9 cellular contexts compared by ENCODE assay signal in the genomic region with DNA sequence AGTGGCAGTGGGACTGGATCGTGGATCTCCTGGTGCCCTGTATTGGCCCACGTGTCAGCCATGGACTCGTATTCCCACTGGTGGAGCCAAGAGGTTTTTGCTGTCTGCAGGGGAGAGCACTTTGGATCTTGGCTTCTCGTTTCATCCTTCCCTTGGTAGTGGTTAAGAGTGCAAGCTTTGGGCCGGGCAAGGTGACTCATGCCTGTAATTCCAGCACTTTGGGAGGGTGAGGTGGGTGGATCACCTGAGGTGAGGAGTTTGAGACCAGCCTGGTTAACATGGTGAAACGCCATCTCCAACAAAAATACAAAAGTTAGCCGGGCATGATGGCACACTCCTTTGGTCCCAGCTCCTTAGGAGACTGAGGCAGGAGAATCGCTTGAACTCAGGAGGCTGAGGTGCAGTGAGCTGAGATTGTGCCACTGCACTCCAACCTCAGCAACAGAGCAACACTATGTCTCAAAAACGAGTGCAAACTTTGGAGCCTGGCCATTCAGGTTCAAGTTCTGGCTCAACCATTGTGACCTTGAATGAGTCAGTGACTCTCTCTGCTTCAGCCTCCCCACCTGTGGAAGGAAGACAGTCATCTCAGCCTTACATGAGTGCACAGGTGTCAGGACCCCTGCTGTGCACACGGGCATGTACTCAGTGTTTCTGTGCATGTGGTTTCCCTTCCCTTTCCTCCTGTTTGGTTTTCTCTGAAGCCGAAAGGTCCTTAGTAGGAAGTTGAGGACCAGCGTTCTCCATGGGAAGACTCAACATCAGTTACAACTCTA. TPM values are rescaled to one million over a fixed set of nuclear protein-coding genes. Genes with fewer than 3 reads are reported as not detected.
DNase-seq lines count a peak whose midpoint lies in the region; ATAC-seq and TF ChIP-seq lines count a peak whose summit lies in the region.
"Had no signal": no experiment of that assay in that cellular context is flagged by ENCODE, and none has a peak within 500 bp of the region (broad histone marks: within the 10 kb centered on the region; RNA-seq: fewer than 3 reads in every experiment).

No MANE protein-coding gene starts in this region.

- dilution Hi-C loops in mammary epithelial cell (cut with HindIII; ENCODE audit: low sequenced_read_pairs), result no loop called here

- CTCF ChIA-PET in MCF 10A (lab: Yijun Ruan, JAX), result interaction anchor here (0.5 kb wide), 1 partner anchor 48 kb away, joined by 5 read pairs; no protein-coding TSS in a partner anchor
- CTCF ChIA-PET in mammary epithelial cell (lab: Charles Lee; ENCODE audit: low non-redundant PET), result no interaction called here

- H4K20me1 ChIP-seq in mammary epithelial cell (ENCODE audit: insufficient read depth, low read length), result no peaks in the 10 kb centered on the region
- no peaks in the 10 kb centered on the region for H4K20me1 ChIP-seq in Karpas-422 (ENCODE audit: insufficient read depth, low read depth, low read length)

- H3K27ac ChIP-seq in mammary epithelial cell (ENCODE audit: insufficient read depth, low read depth, low read length) (no peak overlapping the region), Karpas-422 (ENCODE audit: low read length) (peak overlapping the region; percentile 98), tibial nerve (no peak overlapping the region)
- H3K27ac ChIP-seq: left ventricle myocardium inferior had no signal

- 79% methylated on average over 12 of the region's 12 CpGs for WGBS in mammary epithelial cell (ENCODE audit: low coverage, missing lambda C conversion rate)
- WGBS in tibial nerve, 2 donors, result 73 to 87% methylated on average over 12 of the region's 12 CpGs
- WGBS in lower leg skin, 2 donors, result 79% methylated on average over 12 of the region's 12 CpGs

- no peak overlapping the region for H3K4me3 Mint-ChIP-seq in MCF 10A (ENCODE audit: unreplicated experiment)

- H3K4me1 ChIP-seq in mammary epithelial cell (ENCODE audit: insufficient read depth, low read length) (no peaks in the 10 kb centered on the region), Karpas-422 (ENCODE audit: low read length) (peaks cover 100% of the 10 kb centered on the region), tibial nerve (peaks cover 0 to 10% (median 0%) of the 10 kb centered on the region in 4 donors)
- H3K4me1 ChIP-seq: left ventricle myocardium inferior had no signal

- H3K9me2 ChIP-seq in Karpas-422 (replicated peaks; ENCODE audit: insufficient read depth, low read length), result no peaks in the 10 kb centered on the region

- intact Hi-C loops in MCF 10A (cut with micrococcal nuclease), result no loop called here
- intact Hi-C loops in mammary epithelial cell (cut with micrococcal nuclease), result no loop called here
- intact Hi-C loops in lower leg skin (cut with DNase I; ENCODE audit: low total_unique reads), result no loop called here

- H3K27ac Mint-ChIP-seq in MCF 10A (ENCODE audit: low read depth, unreplicated experiment), result no peak overlapping the region

- peak; percentile 23 for DNase-seq in MCF 10A (ENCODE audit: unreplicated experiment)
- no peak for DNase-seq in mammary epithelial cell
- peak; percentile 92 for DNase-seq in Karpas-422
- no peak for DNase-seq in tibial nerve (ENCODE audit: low spot score in 2 of 2)
- no peak for DNase-seq in NCI-H446 treated with DMSO at 0.1 percent for 48 hours (lab: John Stamatoyannopoulos, UW)
- no peak for DNase-seq in globus pallidus (ENCODE audit: low spot score)
- DNase-seq in lower leg skin (ENCODE audit: low spot score in 2 of 2), result no peak
- DNase-seq: left ventricle myocardium inferior had no signal

- TF ChIP-seq POLR2A in tibial nerve (IDR thresholded peaks at IDR 0.05), result no peak
- TF ChIP-seq POLR2A in lower leg skin (IDR thresholded peaks at IDR 0.05), result no peak

- H3K27me3 Mint-ChIP-seq in MCF 10A (ENCODE audit: insufficient read depth, unreplicated experiment), result no peaks in the 10 kb centered on the region

- H3K4me2 ChIP-seq in mammary epithelial cell (ENCODE audit: insufficient read depth, low read depth, low read length) (no peak overlapping the region), Karpas-422 (ENCODE audit: low read depth, low read length, poor library complexity, severe bottlenecking) (peak overlapping the region; percentile 97)

- no TSS peak for BruUV-seq in MCF 10A (replicated peaks; lab: Mats Ljungman, UMichigan)
- BruUV-seq in mammary epithelial cell (replicated peaks; lab: Mats Ljungman, UMichigan), result no TSS peak

- POLR2A ChIA-PET in MCF 10A (lab: Yijun Ruan, JAX), result no interaction called here

- no peaks in the 10 kb centered on the region for H3K36me3 Mint-ChIP-seq in MCF 10A (ENCODE audit: insufficient read depth, unreplicated experiment)

- TF ChIP-seq EP300 in tibial nerve (IDR thresholded peaks at IDR 0.05), result no peak

- ATAC-seq in HG02763 (IDR thresholded peaks at IDR 0.05; ENCODE audit: unreplicated experiment), result peak; percentile 48

- TF ChIP-seq CTCF in MCF 10A (IDR thresholded peaks at IDR 0.05; ENCODE audit: unreplicated experiment) (no peak), mammary epithelial cell (conservative IDR thresholded peaks at IDR 0.05 in 1 of 2, IDR thresholded peaks at IDR 0.05 in 1 of 2; ENCODE audit: extremely low read depth in 1 of 2, insufficient read depth in 1 of 2, low read depth in 1 of 2, low read length in 2 of 2) (no peak), tibial nerve (IDR thresholded peaks at IDR 0.05) (no peak), lower leg skin (IDR thresholded peaks at IDR 0.05) (no peak)

- no peak overlapping the region for H3K4me3 ChIP-seq in mammary epithelial cell (replicated peaks in 1 of 3; ENCODE audit: insufficient read depth in 1 of 3, low read depth in 2 of 3, low read length in 3 of 3)
- peak overlapping the region; percentile 11; the same call in 1 of the 2 replicates for H3K4me3 ChIP-seq in Karpas-422 (ENCODE audit: low read length)
- no peak overlapping the region for H3K4me3 ChIP-seq in tibial nerve
- H3K4me3 ChIP-seq in lower leg skin (ENCODE audit: low read depth, poor library complexity, severe bottlenecking), result no peak overlapping the region
- H3K4me3 ChIP-seq: left ventricle myocardium inferior had no signal

- H3K9me3 ChIP-seq in mammary epithelial cell (replicated peaks; ENCODE audit: insufficient read depth, low read length) (no peaks in the 10 kb centered on the region), Karpas-422 (ENCODE audit: low read length) (no peaks in the 10 kb centered on the region), tibial nerve (no peaks in the 10 kb centered on the region)
- H3K9me3 ChIP-seq: left ventricle myocardium inferior had no signal

- in situ Hi-C loops in mammary epithelial cell (cut with MboI; ENCODE audit: low sequenced_read_pairs in 2 of 2), result no loop called here

- H3K9ac ChIP-seq in mammary epithelial cell (ENCODE audit: insufficient read depth, low read length) (no peak overlapping the region), Karpas-422 (ENCODE audit: low read length) (peak overlapping the region; percentile 68)

- H3K36me3 ChIP-seq in mammary epithelial cell (ENCODE audit: insufficient read depth, low read length) (no peaks in the 10 kb centered on the region), Karpas-422 (ENCODE audit: insufficient read depth, low read length) (peaks cover 41% of the 10 kb centered on the region), tibial nerve (no peaks in the 10 kb centered on the region)
- H3K36me3 ChIP-seq: left ventricle myocardium inferior had no signal

- H3K27me3 ChIP-seq in mammary epithelial cell (ENCODE audit: insufficient read depth, low read length) (peaks cover 2% of the 10 kb centered on the region), Karpas-422 (ENCODE audit: low read length) (no peaks in the 10 kb centered on the region), tibial nerve (no peaks in the 10 kb centered on the region)

- H2AFZ ChIP-seq in mammary epithelial cell (ENCODE audit: low read depth, low read length) (no peak overlapping the region), Karpas-422 (ENCODE audit: low read length) (no peak overlapping the region)

- peaks cover 6% of the 10 kb centered on the region for H3K4me1 Mint-ChIP-seq in MCF 10A (ENCODE audit: insufficient read depth, unreplicated experiment)

- no peaks in the 10 kb centered on the region for H3K9me3 Mint-ChIP-seq in MCF 10A (ENCODE audit: unreplicated experiment)

- H3K79me2 ChIP-seq in mammary epithelial cell (ENCODE audit: insufficient read depth, low read length) (no peaks in the 10 kb centered on the region), Karpas-422 (ENCODE audit: low read length) (peaks cover 91% of the 10 kb centered on the region)

RNA-seq across cellular contexts. Expression of a gene that starts 57.4 kb away (rescaled TPM):
- 5.2 and 6.0 TPM in 2 replicates for total RNA-seq in MCF 10A (2022)
- total RNA-seq in mammary epithelial cell, result 1 to 10 TPM; 6.9 to 8.2 TPM
- polyA plus RNA-seq in mammary epithelial cell, result 2.5 TPM
- 15.7 TPM for polyA minus RNA-seq in mammary epithelial cell
- total RNA-seq in Karpas-422 (2014; rRNA removed; shearing (Covaris generic); ENCODE audit: low replicate concordance), result 574 and 580 TPM in 2 replicates
- 10 to 100 TPM; 13.0 to 28.5 (median 18.9) TPM for total RNA-seq in tibial nerve
- total RNA-seq in lower leg skin, result 10 to 100 TPM in 2 of 4 donors, 1 to 10 TPM in 2; 7.0 to 14.1 (median 10.2) TPM

Comparison
In these comparisons a context has a peak if more than half of its experiments do, and no peak if none do; other contexts are left out.
1. DNase-seq: peak in MCF 10A (single experiment) and Karpas-422 (single experiment); none in mammary epithelial cell (single experiment), tibial nerve (0 of 2), NCI-H446 treated with DMSO at 0.1 percent for 48 hours (single experiment), globus pallidus (single experiment) and lower leg skin (0 of 2).
2. RNA of a gene that starts 57.4 kb away (total RNA-seq): 574 to 580 TPM in Karpas-422; 13.0 to 28.5 TPM in tibial nerve, 7.0 to 14.1 TPM in lower leg skin, 6.9 to 8.2 TPM in mammary epithelial cell and 5.2 to 6.0 TPM in MCF 10A; every median in the first group is over 10 times any median in the second.